ENCODE assay signal across 18 cellular contexts in the genomic region with DNA sequence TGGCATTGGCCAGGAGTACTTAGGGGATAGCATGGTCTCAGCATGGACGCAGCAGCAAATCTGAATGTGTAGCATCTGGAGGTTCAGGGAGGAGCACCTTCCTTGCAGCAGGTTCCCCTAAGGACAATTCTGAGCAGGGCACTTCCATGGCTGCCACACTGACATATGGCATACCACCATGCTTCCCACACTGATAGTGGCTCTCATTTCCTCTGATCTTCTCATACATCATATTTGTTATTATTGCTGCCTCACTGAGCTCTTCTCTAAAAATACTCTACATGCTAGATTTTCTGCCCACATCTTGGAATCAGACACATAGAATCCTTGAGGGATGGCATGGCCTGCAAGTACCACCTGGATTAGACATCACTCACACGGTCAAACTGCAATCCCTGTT. TPM values are rescaled to one million over a fixed set of nuclear protein-coding genes. Genes with fewer than 3 reads are reported as not detected.
"Had no signal": no experiment of that assay in that cellular context is flagged by ENCODE, and none has a peak within 500 bp of the region (broad histone marks: within the 10 kb centered on the region; RNA-seq: fewer than 3 reads in every experiment).

No MANE protein-coding gene starts in this region.

- H3K4me3 ChIP-seq: SJSA1, SK-N-MC had no signal

- DNase-seq: KBM-7, MM.1S, NCI-H1092 treated with DMSO at 0.1 percent for 48 hours, NCI-H1436, NCI-H187 treated with DMSO at 0.1 percent for 48 hours, NCI-H2029 treated with DMSO at 0.1 percent for 48 hours, NCI-H226, NCI-H446, NCI-H510A, NCI-H524 treated with DMSO at 0.1 percent for 48 hours, NCI-H69, NCI-H774, Right ventricle myocardium superior, SIG-M5, T-helper 2 cell had no signal

- H3K4me1 ChIP-seq: SJSA1 had no signal

- H3K36me3 ChIP-seq: SJSA1 had no signal

- H3K27me3 ChIP-seq: SJSA1 had no signal

- H3K9me3 ChIP-seq: SJSA1 had no signal

RNA-seq across cellular contexts. Expression of a gene that starts 7.3 kb away (rescaled TPM):
- total RNA-seq: T-helper 1 cell treated with Interleukin-12 subunit alpha and Interleukin-12 subunit beta and Interleukin-4 antibody, amounts not matched to agents 30 ng/mL and 1 ng/mL, for 36 hours had no signal
